ENCODE assay signal across 8 cellular contexts in genomic region chr6:3455121-3455489, GRCh38. TPM values are rescaled to one million over a fixed set of nuclear protein-coding genes. Genes with fewer than 3 reads are reported as not detected.
A peak's percentile ranks its signal among the peaks of the same experiment; 100 is the strongest.
DNase-seq lines count a peak whose midpoint lies in the region; ATAC-seq, FAIRE-seq and TF ChIP-seq lines count a peak whose summit lies in the region.

No MANE protein-coding gene starts in this region.

- no peak for TF ChIP-seq POLR2A in H54 (IDR thresholded peaks at IDR 0.05; ENCODE audit: low read depth, low read length)

- no peak for ATAC-seq in aorta (ENCODE audit: low FRiP score)

- no peak overlapping the region for H3K27ac Mint-ChIP-seq in type B pancreatic cell

- peaks cover 6% of the 10 kb centered on the region for H3K27me3 Mint-ChIP-seq in type B pancreatic cell

- FAIRE-seq in H54 (lab: Jason Lieb, UNC), result no peak

- peaks cover 16% of the 10 kb centered on the region for H3K4me1 Mint-ChIP-seq in type B pancreatic cell (ENCODE audit: unreplicated experiment)

- no peak overlapping the region for H3K4me3 ChIP-seq in aorta (ENCODE audit: low read length in 2 of 2)

- WGBS in aorta, 2 donors, result 76 to 79% methylated on average over 9 of the region's 9 CpGs

- DNase-seq in DMS53 (lab: John Stamatoyannopoulos, UW), result peak; percentile 65
- DNase-seq in T follicular helper cell (ENCODE audit: low read depth), result peak; percentile 50
- peak; percentile 38 for DNase-seq in effector CD4-positive, alpha-beta T cell
- DNase-seq in occipital lobe (lab: John Stamatoyannopoulos, UW), result peak; percentile 44
- no peak for DNase-seq in aorta
- no peak for DNase-seq in GOT3 (lab: John Stamatoyannopoulos, UW)
- DNase-seq in H54 (ENCODE audit: insufficient read length, low spot score), result no peak
- DNase-seq in type B pancreatic cell (ENCODE audit: extremely low spot score, unreplicated experiment), result no peak

- no peak overlapping the region for H3K4me3 Mint-ChIP-seq in type B pancreatic cell

- TF ChIP-seq CTCF in type B pancreatic cell (conservative IDR thresholded peaks at IDR 0.05), result no peak

- H3K36me3 ChIP-seq in aorta (ENCODE audit: control insufficient read depth in 1 of 2, insufficient read depth in 2 of 2, low read length in 1 of 2), result no peaks in the 10 kb centered on the region

- no peak overlapping the region for H3K27ac ChIP-seq in aorta (ENCODE audit: low read depth in 1 of 2, low read length in 2 of 2)

- intact Hi-C loops in aorta (cut with DNase I), result loop anchor here in 1 of 2 donors (10.0 kb wide), 1 partner anchor 270 kb away; no protein-coding TSS in a partner anchor

- no peaks in the 10 kb centered on the region for H3K9me3 ChIP-seq in aorta (ENCODE audit: control insufficient read depth, low read length)

- H3K9me3 Mint-ChIP-seq in type B pancreatic cell, result no peaks in the 10 kb centered on the region

- H3K4me1 ChIP-seq in aorta (ENCODE audit: control insufficient read depth in 1 of 2, insufficient read depth in 2 of 2, low read length in 2 of 2), result peaks cover 0 to 1% of the 10 kb centered on the region in 2 donors

- H3K36me3 Mint-ChIP-seq in type B pancreatic cell, result peaks cover 5% of the 10 kb centered on the region

- no peaks in the 10 kb centered on the region for H3K27me3 ChIP-seq in aorta (ENCODE audit: control insufficient read depth in 1 of 2, insufficient read depth in 2 of 2, low read length in 1 of 2)

RNA-seq across cellular contexts. Expression of gene SLC22A23, which starts 1.7 kb away (rescaled TPM):
- 44.3 TPM for total RNA-seq in occipital lobe
- total RNA-seq in aorta, result 1 to 10 TPM; 6.0 to 9.4 TPM
- 1 to 10 TPM; 1.5 to 2.6 TPM for polyA plus RNA-seq in aorta
- total RNA-seq in type B pancreatic cell (ENCODE audit: low replicate concordance), result 36.6 and 52.7 TPM in 2 replicates

Comparison
In these comparisons a context has a peak if more than half of its experiments do, and no peak if none do; other contexts are left out.
1. DNase-seq: peak in DMS53 (single experiment), T follicular helper cell (single experiment), effector CD4-positive, alpha-beta T cell (single experiment) and occipital lobe (single experiment); none in aorta (0 of 2), GOT3 (single experiment), H54 (single experiment) and type B pancreatic cell (single experiment).